Comparison of ENCODE assay signal across 18 cellular contexts in the genomic region with DNA sequence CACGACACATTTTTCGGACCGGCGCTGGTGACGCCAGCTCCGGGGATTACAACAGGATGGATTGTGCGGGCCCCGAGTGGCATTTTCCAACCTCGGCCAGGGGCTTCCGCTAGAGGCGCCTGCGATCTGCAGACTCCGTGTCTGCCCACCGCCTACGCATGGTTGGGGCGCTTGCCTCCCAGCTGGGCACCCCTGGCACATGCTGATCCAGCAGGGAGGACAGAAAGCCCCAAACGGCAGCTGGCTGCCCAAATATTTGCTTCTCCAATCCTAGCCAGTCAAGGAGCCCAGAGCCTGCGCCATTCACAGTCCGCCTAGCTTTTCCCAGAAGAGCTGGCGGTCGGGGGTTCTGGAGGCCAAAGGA.
"Had no signal": no experiment of that assay in that cellular context is flagged by ENCODE, and none has a peak within 500 bp of the region (broad histone marks: within the 10 kb centered on the region; RNA-seq: fewer than 3 reads in every experiment).

No MANE protein-coding gene starts in this region.

- H3K27ac Mint-ChIP-seq: naive B cell; nephron; progenitor cell of endocrine pancreas; stimulated activated memory B cell treated with anti-CD40 and anti-IgM and Interleukin-4, amounts not matched to agents 10 μg/mL and 1 μg/mL and 100 μg/mL, for 72 hours; stimulated activated naive CD8-positive, alpha-beta T cell treated with anti-CD3 and anti-CD28 coated beads, Interleukin-15, Interleukin-2, amounts not matched to agents 100 ng/mL and 50 ng/mL, for 24 hours; type B pancreatic cell had no signal

- H3K4me3 Mint-ChIP-seq: naive B cell; nephron; stimulated activated memory B cell treated with anti-CD40 and anti-IgM and Interleukin-4, amounts not matched to agents 10 μg/mL and 1 μg/mL and 100 μg/mL, for 72 hours; stimulated activated naive CD8-positive, alpha-beta T cell treated with anti-CD3 and anti-CD28 coated beads, Interleukin-15, Interleukin-2, amounts not matched to agents 100 ng/mL and 50 ng/mL, for 24 hours; type B pancreatic cell had no signal

- H3K27me3 ChIP-seq: colonic mucosa, foreskin keratinocyte, neutrophil, pancreas, thyroid gland had no signal

- H3K27ac ChIP-seq: colonic mucosa, foreskin keratinocyte, neutrophil, pancreas, thyroid gland had no signal

- H3K4me3 ChIP-seq: colonic mucosa, pancreas, thyroid gland had no signal

- H3K36me3 Mint-ChIP-seq: naive B cell; stimulated activated memory B cell treated with anti-CD40 and anti-IgM and Interleukin-4, amounts not matched to agents 10 μg/mL and 1 μg/mL and 100 μg/mL, for 72 hours; type B pancreatic cell had no signal

- H3K9me3 Mint-ChIP-seq: stimulated activated memory B cell treated with anti-CD40 and anti-IgM and Interleukin-4, amounts not matched to agents 10 μg/mL and 1 μg/mL and 100 μg/mL, for 72 hours; stimulated activated naive CD8-positive, alpha-beta T cell treated with anti-CD3 and anti-CD28 coated beads, Interleukin-15, Interleukin-2, amounts not matched to agents 100 ng/mL and 50 ng/mL, for 24 hours had no signal

- H3K36me3 ChIP-seq: colonic mucosa, neutrophil, pancreas, thyroid gland had no signal

- H3K27me3 Mint-ChIP-seq: naive B cell; stimulated activated memory B cell treated with anti-CD40 and anti-IgM and Interleukin-4, amounts not matched to agents 10 μg/mL and 1 μg/mL and 100 μg/mL, for 72 hours; stimulated activated naive CD8-positive, alpha-beta T cell treated with anti-CD3 and anti-CD28 coated beads, Interleukin-15, Interleukin-2, amounts not matched to agents 100 ng/mL and 50 ng/mL, for 24 hours had no signal

- H3K9me3 ChIP-seq: colonic mucosa, neutrophil, pancreas, thyroid gland had no signal

- H3K4me1 ChIP-seq: colonic mucosa, foreskin keratinocyte, pancreas had no signal

- H3K4me1 Mint-ChIP-seq: naive B cell; nephron; stimulated activated memory B cell treated with anti-CD40 and anti-IgM and Interleukin-4, amounts not matched to agents 10 μg/mL and 1 μg/mL and 100 μg/mL, for 72 hours had no signal

- DNase-seq: colonic mucosa; dermis blood vessel endothelial cell; foreskin keratinocyte; hippocampal formation; kidney glomerular epithelial cell; mesendoderm; naive B cell; pancreas; right cardiac atrium; stimulated activated CD4-positive, alpha-beta T cell treated with anti-CD3 and anti-CD28 coated beads, Interleukin-4, amount 100 ng/mL, for 24 hours; substantia nigra; thyroid gland had no signal
